10 cellular contexts compared by ENCODE assay signal in the genomic region with DNA sequence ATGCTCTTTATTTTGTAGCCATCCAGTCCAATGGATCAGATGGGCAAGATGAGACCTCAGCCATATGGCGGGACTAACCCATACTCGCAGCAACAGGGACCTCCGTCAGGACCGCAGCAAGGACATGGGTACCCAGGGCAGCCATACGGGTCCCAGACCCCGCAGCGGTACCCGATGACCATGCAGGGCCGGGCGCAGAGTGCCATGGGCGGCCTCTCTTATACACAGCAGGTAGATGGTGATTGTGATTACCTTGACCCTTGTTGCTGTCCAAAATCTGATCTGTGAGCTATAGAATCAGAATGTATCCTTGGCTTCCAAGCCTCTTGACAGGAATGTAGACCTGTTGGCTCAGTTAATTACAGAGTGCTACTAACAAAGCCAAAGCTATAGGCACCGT.
"Had no signal": no experiment of that assay in that cellular context is flagged by ENCODE, and none has a peak within 500 bp of the region (broad histone marks: within the 10 kb centered on the region; RNA-seq: fewer than 3 reads in every experiment).

No MANE protein-coding gene starts in this region.

- H3K27ac ChIP-seq: transverse colon had no signal

- DNase-seq: activated CD4-positive, alpha-beta T cell treated with anti-CD3 and anti-CD28 coated beads, Interleukin-2, amount 10 ng/mL, durations not matched to agents 24 days and 14 days; activated naive CD4-positive, alpha-beta T cell treated with anti-CD3 and anti-CD28 coated beads, Interleukin-2, amount 50 U/mL, for 16 hours; dorsolateral prefrontal cortex; hypothalamus; SIG-M5; substantia nigra; T-helper 9 cell; transverse colon had no signal

- H3K9me3 ChIP-seq: neutrophil, transverse colon had no signal

- H3K4me3 ChIP-seq: dorsolateral prefrontal cortex, transverse colon had no signal

- H3K27me3 ChIP-seq: dorsolateral prefrontal cortex, neutrophil, transverse colon had no signal

- H3K27me3 Mint-ChIP-seq: activated CD4-positive, alpha-beta T cell treated with anti-CD3 and anti-CD28 coated beads, Interleukin-2, amount 10 ng/mL, durations not matched to agents 24 days and 14 days had no signal

- H3K9me3 Mint-ChIP-seq: activated CD4-positive, alpha-beta T cell treated with anti-CD3 and anti-CD28 coated beads, Interleukin-2, amount 10 ng/mL, durations not matched to agents 24 days and 14 days had no signal

- ATAC-seq: esophagus mucosa had no signal

- H3K4me3 Mint-ChIP-seq: activated CD4-positive, alpha-beta T cell treated with anti-CD3 and anti-CD28 coated beads, Interleukin-2, amount 10 ng/mL, durations not matched to agents 24 days and 14 days had no signal
